ENCODE assay signal across 8 cellular contexts in genomic region chr18:34158881-34159690, GRCh38.
DNase-seq lines count a peak whose midpoint lies in the region; ATAC-seq and TF ChIP-seq lines count a peak whose summit lies in the region.

No MANE protein-coding gene starts in this region.

- peaks cover 10% of the 10 kb centered on the region for H3K27me3 Mint-ChIP-seq in osteocyte (ENCODE audit: unreplicated experiment)

- H3K36me3 Mint-ChIP-seq in osteocyte (ENCODE audit: unreplicated experiment), result no peaks in the 10 kb centered on the region

- H3K4me1 Mint-ChIP-seq in osteocyte (ENCODE audit: unreplicated experiment), result peaks cover 10% of the 10 kb centered on the region

- DNase-seq in SK-N-DZ (ENCODE audit: low spot score), result peak; percentile 91
- peak; percentile 38 for DNase-seq in Right ventricle myocardium superior
- DNase-seq in osteocyte (ENCODE audit: extremely low spot score, unreplicated experiment), result peak; percentile 86
- no peak for DNase-seq in activated gamma-delta T cell treated with Interleukin-2 at 50 U/mL for 16 hours

- ATAC-seq in HG03354 (IDR thresholded peaks at IDR 0.05; ENCODE audit: poor library complexity, severe bottlenecking, unreplicated experiment) (peak; percentile 74), Right ventricle myocardium superior (ENCODE audit: poor library complexity) (peak; percentile 18), HG02852 (IDR thresholded peaks at IDR 0.05; ENCODE audit: unreplicated experiment) (no peak), HG02678 (IDR thresholded peaks at IDR 0.05; ENCODE audit: unreplicated experiment) (no peak)

- peak overlapping the region; percentile 75 for H3K4me3 ChIP-seq in ACC112 (ENCODE audit: low read depth, low read length)

- peaks cover 4% of the 10 kb centered on the region for H3K9me3 Mint-ChIP-seq in osteocyte (ENCODE audit: unreplicated experiment)

- H3K27ac ChIP-seq in ACC112 (ENCODE audit: low read depth, low read length), result no peak overlapping the region

- H3K27ac Mint-ChIP-seq in osteocyte (ENCODE audit: unreplicated experiment), result peak overlapping the region; percentile 39

- H3K4me1 ChIP-seq in ACC112 (ENCODE audit: control insufficient read depth, insufficient read depth, low read length, unreplicated experiment), result no peaks in the 10 kb centered on the region

- TF ChIP-seq CTCF in osteocyte (IDR thresholded peaks at IDR 0.05), result peak; percentile 54

- H2AFZ ChIP-seq in ACC112 (ENCODE audit: low read length, unreplicated experiment), result peak overlapping the region; percentile 68

- intact Hi-C loops in Right ventricle myocardium superior (cut with DNase I), result no loop called here

- no peaks in the 10 kb centered on the region for H3K36me3 ChIP-seq in ACC112 (ENCODE audit: insufficient read depth, low read length)

- H3K79me2 ChIP-seq in ACC112 (ENCODE audit: control insufficient read depth, insufficient read depth, low read length, unreplicated experiment), result no peaks in the 10 kb centered on the region

- H3K4me3 Mint-ChIP-seq in osteocyte (ENCODE audit: unreplicated experiment), result peak overlapping the region; percentile 76

- peaks cover 49% of the 10 kb centered on the region for H3K27me3 ChIP-seq in ACC112 (ENCODE audit: insufficient read depth, low read length)

Comparison
In these comparisons a context has a peak if more than half of its experiments do, and no peak if none do; other contexts are left out.
1. ATAC-seq: peak in HG03354 (single experiment) and Right ventricle myocardium superior (single experiment); none in HG02852 (single experiment) and HG02678 (single experiment).